10 cellular contexts compared by ENCODE assay signal in genomic region chr1:21906173-21907078, GRCh38. TPM values are rescaled to one million over a fixed set of nuclear protein-coding genes. Genes with fewer than 3 reads are reported as not detected.
DNase-seq lines count a peak whose midpoint lies in the region; ATAC-seq, FAIRE-seq and TF ChIP-seq lines count a peak whose summit lies in the region.
"Had no signal": no experiment of that assay in that cellular context is flagged by ENCODE, and none has a peak within 500 bp of the region (broad histone marks: within the 10 kb centered on the region; RNA-seq: fewer than 3 reads in every experiment).

No MANE protein-coding gene starts in this region.

- no peak; a peak in 1 of 4 replicates for TF ChIP-seq RAD21 in K562 (CRISPR knock-in tag; conservative IDR thresholded peaks at IDR 0.05 in 1 of 2, IDR thresholded peaks at IDR 0.05 in 1 of 2)

- TF ChIP-seq POLR2A in K562 (conservative IDR thresholded peaks at IDR 0.05) (no peak), prostate gland (IDR thresholded peaks at IDR 0.05) (no peak)

- no peaks in the 10 kb centered on the region for H3K9me1 ChIP-seq in K562 (ENCODE audit: control insufficient read depth, insufficient read depth, low read length)

- peak; percentile 90 for TF ChIP-seq EP300 in K562 (IDR thresholded peaks at IDR 0.05; ENCODE audit: low read length)

- CTCF ChIA-PET in K562 (lab: Yijun Ruan, JAX; ENCODE audit: low intra/inter-chr PET ratio) = no interaction called here

- H3K27me3 ChIP-seq in BLaER1 (no peaks in the 10 kb centered on the region), K562 (ENCODE audit: control insufficient read depth in 2 of 2, insufficient read depth in 2 of 2, low read length in 2 of 2) (no peaks in the 10 kb centered on the region), heart right ventricle (no peaks in the 10 kb centered on the region), prostate gland (replicated peaks; ENCODE audit: insufficient read depth) (no peaks in the 10 kb centered on the region), HAP-1 (ENCODE audit: low read depth) (no peaks in the 10 kb centered on the region)

- H3K4me1 ChIP-seq in BLaER1 (peaks cover 100% of the 10 kb centered on the region), K562 (replicated peaks in 1 of 2; ENCODE audit: control insufficient read depth in 2 of 2, insufficient read depth in 2 of 2, low read length in 2 of 2) (peaks cover 78 to 86% of the 10 kb centered on the region in 2 experiments), heart right ventricle (peaks cover 88 to 100% (median 98%) of the 10 kb centered on the region in 9 donors), prostate gland (replicated peaks) (peaks cover 4% of the 10 kb centered on the region), HAP-1 (no peaks in the 10 kb centered on the region)

- H3K9ac ChIP-seq in BLaER1 = peak overlapping the region; percentile 69
- H3K9ac ChIP-seq in K562 (ENCODE audit: insufficient read depth in 1 of 2, low read depth in 2 of 2, low read length in 2 of 2) = peak overlapping the region; percentile 64 to 81

- peak overlapping the region; percentile 83 for H3K4me2 ChIP-seq in BLaER1
- peak overlapping the region; percentile 82 for H3K4me2 ChIP-seq in K562 (ENCODE audit: insufficient read depth, low read length)

- POLR2A ChIA-PET in K562 (lab: Yijun Ruan, JAX) = interaction anchor here (0.6 to 1.5 kb wide), 11 partner anchors 11 to 40 kb away, joined by 3 to 5 read pairs (median 4); no protein-coding TSS in a partner anchor

- in situ Hi-C loops in K562 (cut with MboI) = no loop called here
- in situ Hi-C loops in HAP-1 (cut with MboI; ENCODE audit: low sequenced_read_pairs) = no loop called here

- peak overlapping the region; percentile 46 for H2AFZ ChIP-seq in K562 (ENCODE audit: low read depth, low read length)

- peak; percentile 74 for ATAC-seq in K562
- ATAC-seq in heart right ventricle = peak; percentile 3 to 53 (median 31)
- ATAC-seq in HG03159 (IDR thresholded peaks at IDR 0.05; ENCODE audit: unreplicated experiment) = no peak
- ATAC-seq: effector memory CD8-positive, alpha-beta T cell; mucosa of descending colon had no signal

- FAIRE-seq in K562 (lab: Jason Lieb, UNC) = peak; percentile 91

- H3K9me3 ChIP-seq in BLaER1 = no peaks in the 10 kb centered on the region
- no peaks in the 10 kb centered on the region for H3K9me3 ChIP-seq in K562 (replicated peaks; ENCODE audit: control insufficient read depth, insufficient read depth, low read depth, low read length)
- H3K9me3 ChIP-seq in heart right ventricle = no peaks in the 10 kb centered on the region
- no peaks in the 10 kb centered on the region for H3K9me3 ChIP-seq in prostate gland
- no peaks in the 10 kb centered on the region for H3K9me3 ChIP-seq in HAP-1
- H3K9me3 ChIP-seq: mucosa of descending colon had no signal

- BruUV-seq in K562 (replicated peaks; lab: Mats Ljungman, UMichigan) = no TSS peak

- TF ChIP-seq CTCF in K562 (IDR thresholded peaks at IDR 0.05 in 2 of 3, conservative IDR thresholded peaks at IDR 0.05 in 1 of 3; ENCODE audit: insufficient read depth in 2 of 3, low read depth in 1 of 3, low read length in 3 of 3) = no peak; a peak in 1 of 6 replicates
- TF ChIP-seq CTCF in heart right ventricle (IDR thresholded peaks at IDR 0.05) = no peak
- TF ChIP-seq CTCF in prostate gland (IDR thresholded peaks at IDR 0.05) = no peak

- peak; percentile 85 to 97 (median 90) for DNase-seq in K562 (ENCODE audit: extremely low read depth in 1 of 4, low spot score in 3 of 4)
- DNase-seq in heart right ventricle = peak; percentile 72 to 82
- no peak for DNase-seq in prostate gland (ENCODE audit: low spot score)
- DNase-seq in anterior cingulate cortex (lab: John Stamatoyannopoulos, UW) = no peak
- no peak for DNase-seq in HAP-1 (ENCODE audit: low spot score in 2 of 2)
- DNase-seq in DMS153 (lab: John Stamatoyannopoulos, UW) = no peak
- DNase-seq: effector memory CD8-positive, alpha-beta T cell had no signal

- H4K20me1 ChIP-seq in BLaER1 = no peaks in the 10 kb centered on the region
- no peaks in the 10 kb centered on the region for H4K20me1 ChIP-seq in K562 (replicated peaks; ENCODE audit: control insufficient read depth, insufficient read depth, low read length)

- 25% methylated on average over 21 of the region's 21 CpGs for WGBS in K562 (ENCODE audit: insufficient coverage, low coverage, missing lambda C conversion rate)
- 46 to 63% methylated on average over 21 of the region's 21 CpGs for WGBS in heart right ventricle, 2 donors
- WGBS in prostate gland = 68% methylated on average over 21 of the region's 21 CpGs

- no peak overlapping the region for H3K4me3 ChIP-seq in BLaER1
- peak overlapping the region; percentile 41 for H3K4me3 ChIP-seq in K562
- peak overlapping the region in 1 of 10 donors; percentile 9 for H3K4me3 ChIP-seq in heart right ventricle
- no peak overlapping the region for H3K4me3 ChIP-seq in prostate gland
- H3K4me3 ChIP-seq in HAP-1 = no peak overlapping the region
- H3K4me3 ChIP-seq: mucosa of descending colon had no signal

- H3K27ac ChIP-seq in BLaER1 (peak overlapping the region; percentile 95), K562 (ENCODE audit: extremely low read depth, low read depth, low read length) (peak overlapping the region; percentile 93), heart right ventricle (peak overlapping the region; percentile 84 to 99 (median 92)), prostate gland (peak overlapping the region; percentile 55 to 73)

- intact Hi-C loops in K562 (cut with micrococcal nuclease) = loop anchor here (2.0 to 10.0 kb wide), 4 partner anchors 30 to 124 kb away; partner anchors contain the start of genes HSPG2 and USP48
- intact Hi-C loops in heart right ventricle (cut with DNase I) = loop anchor here in 1 of 10 donors (2.0 kb wide), 1 partner anchor 32 kb away; no protein-coding TSS in a partner anchor
- intact Hi-C loops in prostate gland (cut with DNase I) = no loop called here

- H3K36me3 ChIP-seq in BLaER1 = no peaks in the 10 kb centered on the region
- H3K36me3 ChIP-seq in K562 (ENCODE audit: control insufficient read depth, insufficient read depth, low read length) = peaks cover 40% of the 10 kb centered on the region
- peaks cover 0 to 34% (median 0%) of the 10 kb centered on the region in 9 donors for H3K36me3 ChIP-seq in heart right ventricle
- no peaks in the 10 kb centered on the region for H3K36me3 ChIP-seq in prostate gland
- no peaks in the 10 kb centered on the region for H3K36me3 ChIP-seq in HAP-1 (replicated peaks)

- H3K79me2 ChIP-seq in K562 (ENCODE audit: control insufficient read depth, insufficient read depth, low read length) = peaks cover 86% of the 10 kb centered on the region

TF ChIP-seq in K562, 482 proteins besides CTCF, POLR2A, EP300 and RAD21 (continues in another document):
- TF ChIP-seq HDAC8 (tag; IDR thresholded peaks at IDR 0.05) (no peak), RBM39 (optimal IDR thresholded peaks at IDR 0.05; ENCODE audit: low read depth, low read length) (no peak), POLR2G (IDR thresholded peaks at IDR 0.05; ENCODE audit: low read depth, low read length) (no peak; the same call in 1 of the 2 replicates), TRIM28 (IDR thresholded peaks at IDR 0.05) (no peak), NBN (IDR thresholded peaks at IDR 0.05; ENCODE audit: low read depth) (peak; percentile 86; the same call in 1 of the 2 replicates), NONO (IDR thresholded peaks at IDR 0.05; ENCODE audit: low read depth in 2 of 2, low read length in 1 of 2) (peak in 1 of 2 experiments; percentile 8; a peak in 1 of 4 replicates), TAL1 (IDR thresholded peaks at IDR 0.05) (peak; percentile 82), TEAD4 (IDR thresholded peaks at IDR 0.05; ENCODE audit: low read length) (peak; percentile 91), TEAD4 (CRISPR knock-in tag; IDR thresholded peaks at IDR 0.05; ENCODE audit: borderline replicate concordance) (no peak), BMI1 (IDR thresholded peaks at IDR 0.05; ENCODE audit: low read length) (no peak), PRPF4 (IDR thresholded peaks at IDR 0.05; ENCODE audit: insufficient read depth, low read depth, low read length, poor library complexity, severe bottlenecking) (no peak), KHSRP (IDR thresholded peaks at IDR 0.05) (no peak), STAG1 (CRISPR knock-in tag; IDR thresholded peaks at IDR 0.05; ENCODE audit: borderline replicate concordance) (no peak), NFYB (IDR thresholded peaks at IDR 0.05; ENCODE audit: extremely low read depth, insufficient read length) (no peak)
- TF ChIP-seq, protein P1, sequence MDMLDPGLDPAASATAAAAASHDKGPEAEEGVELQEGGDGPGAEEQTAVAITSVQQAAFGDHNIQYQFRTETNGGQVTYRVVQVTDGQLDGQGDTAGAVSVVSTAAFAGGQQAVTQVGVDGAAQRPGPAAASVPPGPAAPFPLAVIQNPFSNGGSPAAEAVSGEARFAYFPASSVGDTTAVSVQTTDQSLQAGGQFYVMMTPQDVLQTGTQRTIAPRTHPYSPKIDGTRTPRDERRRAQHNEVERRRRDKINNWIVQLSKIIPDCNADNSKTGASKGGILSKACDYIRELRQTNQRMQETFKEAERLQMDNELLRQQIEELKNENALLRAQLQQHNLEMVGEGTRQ (CRISPR knock-in tag; IDR thresholded peaks at IDR 0.05) = no peak

RNA-seq across cellular contexts. Expression of gene HSPG2, which starts 30.7 kb away (rescaled TPM):
- 232 and 574 TPM in 2 replicates for total RNA-seq in K562 (2011; cell fraction: chromatin; rRNA removed; ENCODE audit: low replicate concordance)
- total RNA-seq in K562 (2011; cell fraction: nucleolus; rRNA removed) = 235 and 282 TPM in 2 replicates
- 178 and 183 TPM in 2 replicates for total RNA-seq in K562 (2011; cell fraction: nucleoplasm; rRNA removed)
- total RNA-seq in K562 (2014; rRNA removed) (21.0 and 31.3 TPM in 2 replicates), K562 (2014; rRNA removed; fragmentation: Illumina TruSeq; extraction: Trizol) (11.4 and 15.7 TPM in 2 replicates), K562 (2015; rRNA removed; fragmentation: Illumina TruSeq; extraction: Trizol) (13.7 and 17.1 TPM in 2 replicates), K562 (2021) (139 and 160 TPM in 2 replicates), heart right ventricle (100 to 1,000 TPM; 249 to 508 (median 320) TPM), prostate gland (100 to 1,000 TPM; 135 to 257 TPM)
- polyA plus RNA-seq in K562 (2011; rRNA removed) (9.9 and 20.6 TPM in 2 replicates), K562 (2014; fragmentation: Illumina TruSeq; extraction: Trizol) (30.9 and 52.3 TPM in 2 replicates), K562 (2014; fragmentation: Nextera tagmentation; extraction: Ambion mirVana) (under 1 TPM; 0.14 to 0.86 TPM), K562 (2014; rRNA removed) (29.9 and 34.2 TPM in 2 replicates), heart right ventricle (100 to 1,000 TPM; 221 to 276 TPM)
- polyA plus RNA-seq in K562 (2011; cell fraction: cytosol; rRNA removed) = 14.0 and 24.0 TPM in 2 replicates
- 101 and 113 TPM in 2 replicates for polyA plus RNA-seq in K562 (2011; cell fraction: nucleus; rRNA removed)
- 55.2 and 134 TPM in 2 replicates for polyA plus RNA-seq in K562 (2012)
- 23.2 and 36.8 TPM in 2 replicates for polyA minus RNA-seq in K562 (2011; rRNA and poly(A)+ RNA removed)
- 58.5 and 103 TPM in 2 replicates for polyA minus RNA-seq in K562 (2011; cell fraction: cytosol; rRNA and poly(A)+ RNA removed)
- 67.2 and 102 TPM in 2 replicates for polyA minus RNA-seq in K562 (2011; cell fraction: nucleus; rRNA and poly(A)+ RNA removed)

Comparison
In these comparisons a context has a peak if more than half of its experiments do, and no peak if none do; other contexts are left out.
1. DNase-seq: peak in K562 (4 of 4) and heart right ventricle (2 of 2); none in prostate gland (single experiment), anterior cingulate cortex (0 of 58), HAP-1 (0 of 2) and DMS153 (single experiment).
2. Peak in every context shown above with its lines, with median percentiles within 50 percentile points of each other: H3K27ac ChIP-seq.